1 cellular context compared by ENCODE assay signal in the genomic region with DNA sequence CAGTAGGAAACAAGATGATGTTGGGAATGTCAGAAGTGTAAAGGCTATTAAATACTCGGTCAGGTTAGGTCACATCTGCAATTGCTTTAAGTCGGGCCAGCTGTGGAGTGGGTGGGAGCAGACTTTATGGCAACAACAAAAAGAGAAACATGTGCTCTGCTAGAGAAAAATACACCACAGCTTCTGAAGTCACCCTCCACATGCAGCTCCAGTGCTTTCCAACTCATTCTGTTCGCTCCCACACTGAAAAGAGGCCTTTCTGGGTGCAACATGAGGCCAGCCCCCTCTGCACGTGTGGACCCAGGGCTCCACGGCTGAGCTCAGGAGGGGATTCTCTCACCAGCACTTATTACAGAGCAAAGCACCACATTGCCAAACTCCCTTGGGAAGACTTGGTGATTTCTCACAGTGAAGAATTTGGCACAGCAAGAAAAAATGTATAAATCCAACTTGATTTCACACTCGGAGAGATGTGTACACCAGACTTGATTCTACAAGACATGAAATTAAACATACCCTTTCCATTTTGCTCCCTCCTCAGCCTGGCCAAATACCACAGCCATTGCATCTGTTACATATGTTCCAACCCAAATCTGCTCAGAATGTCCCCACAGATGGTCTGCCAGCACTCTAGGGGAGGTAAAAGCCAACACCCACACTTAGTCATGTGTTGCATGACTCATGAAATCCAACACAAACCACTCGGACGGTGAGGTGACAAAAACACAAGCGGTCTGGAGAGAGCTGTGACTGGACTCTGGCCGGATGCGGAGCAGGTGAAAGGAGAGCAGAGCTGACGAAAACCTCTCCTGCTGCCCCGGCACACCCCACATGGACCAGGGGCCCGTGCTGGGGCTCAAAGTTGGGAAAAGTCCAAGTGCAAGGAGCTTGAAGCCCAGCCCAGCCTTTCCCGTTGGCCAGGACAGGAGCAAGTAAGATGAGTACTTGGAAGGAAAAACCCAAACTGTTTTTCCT.
TF ChIP-seq lines count a peak whose summit lies in the region.

No MANE protein-coding gene starts in this region.

TF ChIP-seq in GM12878, 131 proteins besides CTCF, POLR2A, EP300 and RAD21 (continued from another document):
- TF ChIP-seq, protein P1, sequence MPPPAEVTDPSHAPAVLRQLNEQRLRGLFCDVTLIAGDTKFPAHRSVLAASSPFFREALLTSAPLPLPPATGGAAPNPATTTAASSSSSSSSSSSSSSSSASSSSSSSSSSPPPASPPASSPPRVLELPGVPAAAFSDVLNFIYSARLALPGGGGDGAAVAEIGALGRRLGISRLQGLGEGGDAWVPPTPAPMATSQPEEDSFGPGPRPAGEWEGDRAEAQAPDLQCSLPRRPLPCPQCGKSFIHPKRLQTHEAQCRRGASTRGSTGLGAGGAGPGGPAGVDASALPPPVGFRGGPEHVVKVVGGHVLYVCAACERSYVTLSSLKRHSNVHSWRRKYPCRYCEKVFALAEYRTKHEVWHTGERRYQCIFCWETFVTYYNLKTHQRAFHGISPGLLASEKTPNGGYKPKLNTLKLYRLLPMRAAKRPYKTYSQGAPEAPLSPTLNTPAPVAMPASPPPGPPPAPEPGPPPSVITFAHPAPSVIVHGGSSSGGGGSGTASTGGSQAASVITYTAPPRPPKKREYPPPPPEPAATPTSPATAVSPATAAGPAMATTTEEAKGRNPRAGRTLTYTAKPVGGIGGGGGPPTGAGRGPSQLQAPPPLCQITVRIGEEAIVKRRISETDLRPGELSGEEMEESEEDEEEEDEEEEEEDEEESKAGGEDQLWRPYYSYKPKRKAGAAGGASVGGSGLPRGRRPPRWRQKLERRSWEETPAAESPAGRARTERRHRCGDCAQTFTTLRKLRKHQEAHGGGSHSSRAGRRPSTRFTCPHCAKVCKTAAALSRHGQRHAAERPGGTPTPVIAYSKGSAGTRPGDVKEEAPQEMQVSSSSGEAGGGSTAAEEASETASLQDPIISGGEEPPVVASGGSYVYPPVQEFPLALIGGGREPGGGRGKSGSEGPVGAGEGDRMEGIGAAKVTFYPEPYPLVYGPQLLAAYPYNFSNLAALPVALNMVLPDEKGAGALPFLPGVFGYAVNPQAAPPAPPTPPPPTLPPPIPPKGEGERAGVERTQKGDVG (CRISPR knock-in tag; IDR thresholded peaks at IDR 0.05), result no peak
- TF ChIP-seq ZBED1 (IDR thresholded peaks at IDR 0.05; ENCODE audit: borderline replicate concordance) (no peak), FOXM1 (IDR thresholded peaks at IDR 0.05; ENCODE audit: low read depth, low read length) (no peak), ZNF274 (IDR thresholded peaks at IDR 0.05; ENCODE audit: insufficient read depth, insufficient read length) (no peak), PAX8 (IDR thresholded peaks at IDR 0.05) (no peak), IKZF1 (conservative IDR thresholded peaks at IDR 0.05) (peak; percentile 87), PML (IDR thresholded peaks at IDR 0.05; ENCODE audit: low read length) (no peak), SUPT20H (IDR thresholded peaks at IDR 0.05; ENCODE audit: borderline replicate concordance, control insufficient read depth, low read depth, low read length) (no peak), TAF1 (IDR thresholded peaks at IDR 0.05; ENCODE audit: borderline replicate concordance, low read depth, low read length) (no peak), NBN (IDR thresholded peaks at IDR 0.05) (no peak), YY1 (IDR thresholded peaks at IDR 0.05; ENCODE audit: low read depth, low read length) (no peak), BRCA1 (IDR thresholded peaks at IDR 0.05; ENCODE audit: low read depth, low read length) (no peak), RUNX3 (IDR thresholded peaks at IDR 0.05; ENCODE audit: low read length) (no peak), RELA (IDR thresholded peaks at IDR 0.05; ENCODE audit: borderline replicate concordance, partially characterized antibody) (no peak), EGR1 (IDR thresholded peaks at IDR 0.05; ENCODE audit: borderline replicate concordance in 1 of 2, low read depth in 2 of 2, low read length in 2 of 2) (no peak), SMAD5 (IDR thresholded peaks at IDR 0.05; ENCODE audit: low read depth) (no peak), NR2C1 (IDR thresholded peaks at IDR 0.05) (no peak), CHD1 (IDR thresholded peaks at IDR 0.05; ENCODE audit: low read depth, low read length) (no peak), ZNF384 (IDR thresholded peaks at IDR 0.05; ENCODE audit: borderline replicate concordance, low read depth, low read length) (no peak), PAX5 (IDR thresholded peaks at IDR 0.05; ENCODE audit: borderline replicate concordance, low read depth, low read length) (no peak), NFXL1 (IDR thresholded peaks at IDR 0.05; ENCODE audit: borderline replicate concordance) (no peak), MTA3 (IDR thresholded peaks at IDR 0.05; ENCODE audit: borderline replicate concordance, low read length) (no peak), STAT3 (IDR thresholded peaks at IDR 0.05; ENCODE audit: low read depth, low read length) (no peak), POLR2AphosphoS2 (IDR thresholded peaks at IDR 0.05; ENCODE audit: low read depth, low read length) (no peak), BACH1 (IDR thresholded peaks at IDR 0.05; ENCODE audit: borderline replicate concordance) (peak; percentile 84; the same call in 1 of the 2 replicates), STAT1 (conservative IDR thresholded peaks at IDR 0.05) (no peak), TCF3 (IDR thresholded peaks at IDR 0.05; ENCODE audit: borderline replicate concordance, insufficient read depth, low read depth, low read length) (no peak), ATF7 (IDR thresholded peaks at IDR 0.05; ENCODE audit: low read depth) (peak; percentile 58), CREM (IDR thresholded peaks at IDR 0.05; ENCODE audit: low read depth) (no peak), ZNF24 (IDR thresholded peaks at IDR 0.05) (no peak), ZZZ3 (IDR thresholded peaks at IDR 0.05; ENCODE audit: control insufficient read depth, insufficient read length, low read depth) (no peak), KAT2A (conservative IDR thresholded peaks at IDR 0.05; ENCODE audit: control insufficient read depth, low read depth, low read length) (no peak), GABPA (IDR thresholded peaks at IDR 0.05; ENCODE audit: low read depth) (no peak), ZSCAN29 (IDR thresholded peaks at IDR 0.05) (no peak), JUNB (IDR thresholded peaks at IDR 0.05) (no peak), SREBF2 (IDR thresholded peaks at IDR 0.05; ENCODE audit: low read length) (no peak), ETV6 (conservative IDR thresholded peaks at IDR 0.05 in 1 of 2, IDR thresholded peaks at IDR 0.05 in 1 of 2; ENCODE audit: borderline replicate concordance in 1 of 2, low read depth in 1 of 2) (no peak)
- TF ChIP-seq, protein P2, sequence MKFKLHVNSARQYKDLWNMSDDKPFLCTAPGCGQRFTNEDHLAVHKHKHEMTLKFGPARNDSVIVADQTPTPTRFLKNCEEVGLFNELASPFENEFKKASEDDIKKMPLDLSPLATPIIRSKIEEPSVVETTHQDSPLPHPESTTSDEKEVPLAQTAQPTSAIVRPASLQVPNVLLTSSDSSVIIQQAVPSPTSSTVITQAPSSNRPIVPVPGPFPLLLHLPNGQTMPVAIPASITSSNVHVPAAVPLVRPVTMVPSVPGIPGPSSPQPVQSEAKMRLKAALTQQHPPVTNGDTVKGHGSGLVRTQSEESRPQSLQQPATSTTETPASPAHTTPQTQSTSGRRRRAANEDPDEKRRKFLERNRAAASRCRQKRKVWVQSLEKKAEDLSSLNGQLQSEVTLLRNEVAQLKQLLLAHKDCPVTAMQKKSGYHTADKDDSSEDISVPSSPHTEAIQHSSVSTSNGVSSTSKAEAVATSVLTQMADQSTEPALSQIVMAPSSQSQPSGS (IDR thresholded peaks at IDR 0.05; ENCODE audit: low read length), result no peak
- TF ChIP-seq, protein P3, sequence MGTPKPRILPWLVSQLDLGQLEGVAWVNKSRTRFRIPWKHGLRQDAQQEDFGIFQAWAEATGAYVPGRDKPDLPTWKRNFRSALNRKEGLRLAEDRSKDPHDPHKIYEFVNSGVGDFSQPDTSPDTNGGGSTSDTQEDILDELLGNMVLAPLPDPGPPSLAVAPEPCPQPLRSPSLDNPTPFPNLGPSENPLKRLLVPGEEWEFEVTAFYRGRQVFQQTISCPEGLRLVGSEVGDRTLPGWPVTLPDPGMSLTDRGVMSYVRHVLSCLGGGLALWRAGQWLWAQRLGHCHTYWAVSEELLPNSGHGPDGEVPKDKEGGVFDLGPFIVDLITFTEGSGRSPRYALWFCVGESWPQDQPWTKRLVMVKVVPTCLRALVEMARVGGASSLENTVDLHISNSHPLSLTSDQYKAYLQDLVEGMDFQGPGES (IDR thresholded peaks at IDR 0.05), result no peak
- TF ChIP-seq, protein P4, sequence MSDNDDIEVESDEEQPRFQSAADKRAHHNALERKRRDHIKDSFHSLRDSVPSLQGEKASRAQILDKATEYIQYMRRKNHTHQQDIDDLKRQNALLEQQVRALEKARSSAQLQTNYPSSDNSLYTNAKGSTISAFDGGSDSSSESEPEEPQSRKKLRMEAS (IDR thresholded peaks at IDR 0.05; ENCODE audit: low read depth, low read length), result no peak
- TF ChIP-seq, protein P5, sequence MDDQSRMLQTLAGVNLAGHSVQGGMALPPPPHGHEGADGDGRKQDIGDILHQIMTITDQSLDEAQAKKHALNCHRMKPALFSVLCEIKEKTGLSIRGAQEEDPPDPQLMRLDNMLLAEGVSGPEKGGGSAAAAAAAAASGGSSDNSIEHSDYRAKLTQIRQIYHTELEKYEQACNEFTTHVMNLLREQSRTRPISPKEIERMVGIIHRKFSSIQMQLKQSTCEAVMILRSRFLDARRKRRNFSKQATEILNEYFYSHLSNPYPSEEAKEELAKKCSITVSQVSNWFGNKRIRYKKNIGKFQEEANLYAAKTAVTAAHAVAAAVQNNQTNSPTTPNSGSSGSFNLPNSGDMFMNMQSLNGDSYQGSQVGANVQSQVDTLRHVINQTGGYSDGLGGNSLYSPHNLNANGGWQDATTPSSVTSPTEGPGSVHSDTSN (IDR thresholded peaks at IDR 0.05; ENCODE audit: insufficient replicate concordance, low read depth, low read length), result no peak
- TF ChIP-seq, protein P6, sequence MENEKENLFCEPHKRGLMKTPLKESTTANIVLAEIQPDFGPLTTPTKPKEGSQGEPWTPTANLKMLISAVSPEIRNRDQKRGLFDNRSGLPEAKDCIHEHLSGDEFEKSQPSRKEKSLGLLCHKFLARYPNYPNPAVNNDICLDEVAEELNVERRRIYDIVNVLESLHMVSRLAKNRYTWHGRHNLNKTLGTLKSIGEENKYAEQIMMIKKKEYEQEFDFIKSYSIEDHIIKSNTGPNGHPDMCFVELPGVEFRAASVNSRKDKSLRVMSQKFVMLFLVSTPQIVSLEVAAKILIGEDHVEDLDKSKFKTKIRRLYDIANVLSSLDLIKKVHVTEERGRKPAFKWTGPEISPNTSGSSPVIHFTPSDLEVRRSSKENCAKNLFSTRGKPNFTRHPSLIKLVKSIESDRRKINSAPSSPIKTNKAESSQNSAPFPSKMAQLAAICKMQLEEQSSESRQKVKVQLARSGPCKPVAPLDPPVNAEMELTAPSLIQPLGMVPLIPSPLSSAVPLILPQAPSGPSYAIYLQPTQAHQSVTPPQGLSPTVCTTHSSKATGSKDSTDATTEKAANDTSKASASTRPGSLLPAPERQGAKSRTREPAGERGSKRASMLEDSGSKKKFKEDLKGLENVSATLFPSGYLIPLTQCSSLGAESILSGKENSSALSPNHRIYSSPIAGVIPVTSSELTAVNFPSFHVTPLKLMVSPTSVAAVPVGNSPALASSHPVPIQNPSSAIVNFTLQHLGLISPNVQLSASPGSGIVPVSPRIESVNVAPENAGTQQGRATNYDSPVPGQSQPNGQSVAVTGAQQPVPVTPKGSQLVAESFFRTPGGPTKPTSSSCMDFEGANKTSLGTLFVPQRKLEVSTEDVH (IDR thresholded peaks at IDR 0.05; ENCODE audit: low read depth, partially characterized antibody), result no peak
- TF ChIP-seq, protein P7, sequence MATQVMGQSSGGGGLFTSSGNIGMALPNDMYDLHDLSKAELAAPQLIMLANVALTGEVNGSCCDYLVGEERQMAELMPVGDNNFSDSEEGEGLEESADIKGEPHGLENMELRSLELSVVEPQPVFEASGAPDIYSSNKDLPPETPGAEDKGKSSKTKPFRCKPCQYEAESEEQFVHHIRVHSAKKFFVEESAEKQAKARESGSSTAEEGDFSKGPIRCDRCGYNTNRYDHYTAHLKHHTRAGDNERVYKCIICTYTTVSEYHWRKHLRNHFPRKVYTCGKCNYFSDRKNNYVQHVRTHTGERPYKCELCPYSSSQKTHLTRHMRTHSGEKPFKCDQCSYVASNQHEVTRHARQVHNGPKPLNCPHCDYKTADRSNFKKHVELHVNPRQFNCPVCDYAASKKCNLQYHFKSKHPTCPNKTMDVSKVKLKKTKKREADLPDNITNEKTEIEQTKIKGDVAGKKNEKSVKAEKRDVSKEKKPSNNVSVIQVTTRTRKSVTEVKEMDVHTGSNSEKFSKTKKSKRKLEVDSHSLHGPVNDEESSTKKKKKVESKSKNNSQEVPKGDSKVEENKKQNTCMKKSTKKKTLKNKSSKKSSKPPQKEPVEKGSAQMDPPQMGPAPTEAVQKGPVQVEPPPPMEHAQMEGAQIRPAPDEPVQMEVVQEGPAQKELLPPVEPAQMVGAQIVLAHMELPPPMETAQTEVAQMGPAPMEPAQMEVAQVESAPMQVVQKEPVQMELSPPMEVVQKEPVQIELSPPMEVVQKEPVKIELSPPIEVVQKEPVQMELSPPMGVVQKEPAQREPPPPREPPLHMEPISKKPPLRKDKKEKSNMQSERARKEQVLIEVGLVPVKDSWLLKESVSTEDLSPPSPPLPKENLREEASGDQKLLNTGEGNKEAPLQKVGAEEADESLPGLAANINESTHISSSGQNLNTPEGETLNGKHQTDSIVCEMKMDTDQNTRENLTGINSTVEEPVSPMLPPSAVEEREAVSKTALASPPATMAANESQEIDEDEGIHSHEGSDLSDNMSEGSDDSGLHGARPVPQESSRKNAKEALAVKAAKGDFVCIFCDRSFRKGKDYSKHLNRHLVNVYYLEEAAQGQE (IDR thresholded peaks at IDR 0.05; ENCODE audit: low read depth, low read length), result no peak
- TF ChIP-seq, protein P8, sequence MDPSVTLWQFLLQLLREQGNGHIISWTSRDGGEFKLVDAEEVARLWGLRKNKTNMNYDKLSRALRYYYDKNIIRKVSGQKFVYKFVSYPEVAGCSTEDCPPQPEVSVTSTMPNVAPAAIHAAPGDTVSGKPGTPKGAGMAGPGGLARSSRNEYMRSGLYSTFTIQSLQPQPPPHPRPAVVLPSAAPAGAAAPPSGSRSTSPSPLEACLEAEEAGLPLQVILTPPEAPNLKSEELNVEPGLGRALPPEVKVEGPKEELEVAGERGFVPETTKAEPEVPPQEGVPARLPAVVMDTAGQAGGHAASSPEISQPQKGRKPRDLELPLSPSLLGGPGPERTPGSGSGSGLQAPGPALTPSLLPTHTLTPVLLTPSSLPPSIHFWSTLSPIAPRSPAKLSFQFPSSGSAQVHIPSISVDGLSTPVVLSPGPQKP (IDR thresholded peaks at IDR 0.05; ENCODE audit: low read depth, low read length), result no peak
- TF ChIP-seq, protein P9, sequence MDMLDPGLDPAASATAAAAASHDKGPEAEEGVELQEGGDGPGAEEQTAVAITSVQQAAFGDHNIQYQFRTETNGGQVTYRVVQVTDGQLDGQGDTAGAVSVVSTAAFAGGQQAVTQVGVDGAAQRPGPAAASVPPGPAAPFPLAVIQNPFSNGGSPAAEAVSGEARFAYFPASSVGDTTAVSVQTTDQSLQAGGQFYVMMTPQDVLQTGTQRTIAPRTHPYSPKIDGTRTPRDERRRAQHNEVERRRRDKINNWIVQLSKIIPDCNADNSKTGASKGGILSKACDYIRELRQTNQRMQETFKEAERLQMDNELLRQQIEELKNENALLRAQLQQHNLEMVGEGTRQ (IDR thresholded peaks at IDR 0.05; ENCODE audit: borderline replicate concordance, low read depth, low read length), result no peak
